Comparison of ENCODE assay signal across 29 cellular contexts in the genomic region with DNA sequence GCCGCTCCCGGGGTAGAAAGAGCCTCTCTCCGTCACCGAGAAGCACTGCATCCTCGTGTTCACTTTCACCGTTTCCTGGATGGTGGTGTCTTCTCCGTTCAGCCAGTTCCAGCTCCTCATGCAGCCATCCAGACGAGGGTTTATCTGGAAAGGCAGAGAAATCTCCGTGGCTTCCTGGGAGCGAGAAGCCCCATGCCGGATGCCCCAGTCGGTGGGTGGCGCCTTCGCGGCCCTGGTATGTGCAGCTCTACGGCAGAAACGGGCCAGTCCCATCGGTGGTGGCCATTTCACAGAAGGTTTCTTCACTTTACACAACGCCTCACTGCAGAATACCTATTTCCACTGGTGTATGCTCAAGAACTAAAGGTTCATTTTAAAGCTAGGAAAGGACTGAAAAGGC.
"Had no signal": no experiment of that assay in that cellular context is flagged by ENCODE, and none has a peak within 500 bp of the region (broad histone marks: within the 10 kb centered on the region; RNA-seq: fewer than 3 reads in every experiment).

No MANE protein-coding gene starts in this region.

- H3K4me1 ChIP-seq: foreskin keratinocyte, parathyroid adenoma had no signal

- H3K27me3 Mint-ChIP-seq: effector memory CD8-positive, alpha-beta T cell; memory B cell; progenitor cell of endocrine pancreas; stimulated activated naive B cell treated with anti-CD40 and anti-IgM and Interleukin-4, amounts not matched to agents 10 μg/mL and 1 μg/mL and 100 μg/mL, for 72 hours; stimulated activated naive CD8-positive, alpha-beta T cell treated with anti-CD3 and anti-CD28 coated beads, Interleukin-15, Interleukin-2, amounts not matched to agents 100 ng/mL and 50 ng/mL, for 24 hours had no signal

- H3K9me3 ChIP-seq: gastroesophageal sphincter, heart left ventricle, left ventricle myocardium inferior, neutrophil, right atrium auricular region, thoracic aorta, tibial nerve, upper lobe of left lung had no signal

- H3K36me3 ChIP-seq: neutrophil had no signal

- H3K4me3 ChIP-seq: gastroesophageal sphincter, heart left ventricle, left ventricle myocardium inferior, lung, right atrium auricular region, skin epidermis, thoracic aorta, tibial nerve, upper lobe of left lung had no signal

- DNase-seq: cerebellar nuclear complex; cortex of kidney; effector memory CD8-positive, alpha-beta T cell; foreskin keratinocyte; hippocampal formation; kidney glomerular epithelial cell; left colon; left ventricle myocardium inferior; natural killer cell; stimulated activated CD4-positive, alpha-beta T cell treated with anti-CD3 and anti-CD28 coated beads, Interleukin-15, amount 100 ng/mL, for 24 hours; stimulated activated CD4-positive, alpha-beta T cell treated with anti-CD3 and anti-CD28 coated beads, Interleukin-2, amount 100 ng/mL, for 48 hours; stimulated activated naive B cell treated with anti-CD40 and anti-IgM and Interleukin-4, amounts not matched to agents 10 μg/mL and 1 μg/mL and 100 μg/mL, for 72 hours had no signal

- H3K9me3 Mint-ChIP-seq: effector memory CD8-positive, alpha-beta T cell; memory B cell; natural killer cell; stimulated activated naive B cell treated with anti-CD40 and anti-IgM and Interleukin-4, amounts not matched to agents 10 μg/mL and 1 μg/mL and 100 μg/mL, for 72 hours; stimulated activated naive CD8-positive, alpha-beta T cell treated with anti-CD3 and anti-CD28 coated beads, Interleukin-15, Interleukin-2, amounts not matched to agents 100 ng/mL and 50 ng/mL, for 24 hours had no signal

- H3K27ac Mint-ChIP-seq: effector memory CD8-positive, alpha-beta T cell; memory B cell; natural killer cell; progenitor cell of endocrine pancreas; stimulated activated naive CD8-positive, alpha-beta T cell treated with anti-CD3 and anti-CD28 coated beads, Interleukin-15, Interleukin-2, amounts not matched to agents 100 ng/mL and 50 ng/mL, for 24 hours had no signal

- ATAC-seq: effector memory CD8-positive, alpha-beta T cell; esophagus mucosa; foreskin keratinocyte; gastroesophageal sphincter; heart left ventricle; left colon; natural killer cell; stimulated activated naive B cell treated with anti-CD40 and anti-IgM and Interleukin-4, amounts not matched to agents 10 μg/mL and 1 μg/mL and 100 μg/mL, for 72 hours had no signal

- H3K27me3 ChIP-seq: foreskin keratinocyte, gastroesophageal sphincter, heart left ventricle, neutrophil, right atrium auricular region, tibial nerve, upper lobe of left lung had no signal

- H3K36me3 Mint-ChIP-seq: natural killer cell had no signal

- H3K9ac ChIP-seq: parathyroid adenoma had no signal

- FAIRE-seq: endometrium, islet of Langerhans had no signal

- H3K4me1 Mint-ChIP-seq: natural killer cell had no signal

- H3K27ac ChIP-seq: epithelial cell of prostate, foreskin keratinocyte, heart left ventricle, left ventricle myocardium inferior, neutrophil, parathyroid adenoma, right atrium auricular region, skin epidermis, thoracic aorta, tibial nerve, upper lobe of left lung had no signal

- H3K4me3 Mint-ChIP-seq: effector memory CD8-positive, alpha-beta T cell; memory B cell; natural killer cell; stimulated activated naive B cell treated with anti-CD40 and anti-IgM and Interleukin-4, amounts not matched to agents 10 μg/mL and 1 μg/mL and 100 μg/mL, for 72 hours; stimulated activated naive CD8-positive, alpha-beta T cell treated with anti-CD3 and anti-CD28 coated beads, Interleukin-15, Interleukin-2, amounts not matched to agents 100 ng/mL and 50 ng/mL, for 24 hours had no signal
